8 cellular contexts compared by ENCODE assay signal in genomic region chr1:234373938-234374240, GRCh38. TPM values are rescaled to one million over a fixed set of nuclear protein-coding genes. Genes with fewer than 3 reads are reported as not detected.
DNase-seq lines count a peak whose midpoint lies in the region; ATAC-seq, FAIRE-seq and TF ChIP-seq lines count a peak whose summit lies in the region.

No MANE protein-coding gene starts in this region.

- FAIRE-seq in urothelium cell line (lab: Jason Lieb, UNC): no peak

- TF ChIP-seq POLR2A in uterus (IDR thresholded peaks at IDR 0.05): no peak

- H3K9me3 ChIP-seq in lower lobe of right lung (no peaks in the 10 kb centered on the region), uterus (no peaks in the 10 kb centered on the region)

- H3K27me3 Mint-ChIP-seq in activated CD4-positive, alpha-beta T cell treated with anti-CD3 and anti-CD28 coated beads, Interleukin-2, amount 10 ng/mL, durations not matched to agents 24 days and 14 days: peaks cover 2% of the 10 kb centered on the region
- peaks cover 22% of the 10 kb centered on the region for H3K27me3 Mint-ChIP-seq in brain

- no peak for DNase-seq in activated CD4-positive, alpha-beta T cell treated with anti-CD3 and anti-CD28 coated beads, Interleukin-2, amount 10 ng/mL, durations not matched to agents 24 days and 14 days
- DNase-seq in activated CD4-positive, alpha-beta T cell treated with anti-CD3 and anti-CD28 coated beads, Interleukin-2, amount 50 U/mL, for 48 hours: no peak
- no peak for DNase-seq in lower lobe of right lung
- DNase-seq in uterus: no peak
- DNase-seq in urothelium cell line (ENCODE audit: low spot score): no peak
- DNase-seq in DMS53 treated with DMSO at 0.1 percent for 48 hours (lab: John Stamatoyannopoulos, UW; ENCODE audit: unreplicated experiment): no peak

- H3K4me3 ChIP-seq in lower lobe of right lung: peak overlapping the region; percentile 68
- peak overlapping the region; percentile 84 to 85 for H3K4me3 ChIP-seq in uterus

- H3K9me3 Mint-ChIP-seq in activated CD4-positive, alpha-beta T cell treated with anti-CD3 and anti-CD28 coated beads, Interleukin-2, amount 10 ng/mL, durations not matched to agents 24 days and 14 days: peaks cover under 1% of the 10 kb centered on the region
- H3K9me3 Mint-ChIP-seq in brain: no peaks in the 10 kb centered on the region

- no peak for TF ChIP-seq CTCF in brain (conservative IDR thresholded peaks at IDR 0.05)
- TF ChIP-seq CTCF in lower lobe of right lung (IDR thresholded peaks at IDR 0.05): no peak
- TF ChIP-seq CTCF in uterus (IDR thresholded peaks at IDR 0.05): no peak

- ATAC-seq in HG03342 (IDR thresholded peaks at IDR 0.05; ENCODE audit: unreplicated experiment) (peak; percentile 13), lower lobe of right lung (peak; percentile 60 to 61)

- H3K4me1 Mint-ChIP-seq in activated CD4-positive, alpha-beta T cell treated with anti-CD3 and anti-CD28 coated beads, Interleukin-2, amount 10 ng/mL, durations not matched to agents 24 days and 14 days: peaks cover 42% of the 10 kb centered on the region
- H3K4me1 Mint-ChIP-seq in brain: peaks cover 57% of the 10 kb centered on the region

- H3K36me3 Mint-ChIP-seq in activated CD4-positive, alpha-beta T cell treated with anti-CD3 and anti-CD28 coated beads, Interleukin-2, amount 10 ng/mL, durations not matched to agents 24 days and 14 days (ENCODE audit: low read depth): peaks cover 44% of the 10 kb centered on the region
- H3K36me3 Mint-ChIP-seq in brain: peaks cover 41% of the 10 kb centered on the region

- H3K4me1 ChIP-seq in lower lobe of right lung (peaks cover 24% of the 10 kb centered on the region), uterus (no peaks in the 10 kb centered on the region)

- H3K4me3 Mint-ChIP-seq in activated CD4-positive, alpha-beta T cell treated with anti-CD3 and anti-CD28 coated beads, Interleukin-2, amount 10 ng/mL, durations not matched to agents 24 days and 14 days: peak overlapping the region; percentile 95
- H3K4me3 Mint-ChIP-seq in brain: peak overlapping the region; percentile 95 to 100 (median 99)

- intact Hi-C loops in activated CD4-positive, alpha-beta T cell treated with anti-CD3 and anti-CD28 coated beads, Interleukin-2, amount 10 ng/mL, durations not matched to agents 24 days and 14 days (cut with micrococcal nuclease): loop anchor here (1.0 to 5.0 kb wide), 6 partner anchors 17 to 953 kb away; partner anchors contain the start of genes ARID4B and GGPS1
- intact Hi-C loops in lower lobe of right lung (cut with DNase I): no loop called here
- intact Hi-C loops in uterus (cut with DNase I; ENCODE audit: low total_unique reads): no loop called here

- H3K36me3 ChIP-seq in lower lobe of right lung (peaks cover 29% of the 10 kb centered on the region), uterus (no peaks in the 10 kb centered on the region)

- H3K27me3 ChIP-seq in lower lobe of right lung (ENCODE audit: low read depth) (no peaks in the 10 kb centered on the region), uterus (no peaks in the 10 kb centered on the region)

- H3K27ac ChIP-seq in lower lobe of right lung: peak overlapping the region; percentile 97
- H3K27ac ChIP-seq in uterus: peak overlapping the region; percentile 91 to 93

- peak overlapping the region; percentile 100 for H3K27ac Mint-ChIP-seq in activated CD4-positive, alpha-beta T cell treated with anti-CD3 and anti-CD28 coated beads, Interleukin-2, amount 10 ng/mL, durations not matched to agents 24 days and 14 days
- H3K27ac Mint-ChIP-seq in brain: peak overlapping the region; percentile 99 to 100 (median 100)

RNA-seq across cellular contexts. Expression of gene COA6, which starts 0.6 kb away (rescaled TPM):
- total RNA-seq in activated CD4-positive, alpha-beta T cell treated with anti-CD3 and anti-CD28 coated beads, Interleukin-2, amount 10 ng/mL, durations not matched to agents 24 days and 14 days: 67.7 and 68.3 TPM in 2 replicates
- 29.4 TPM for polyA plus RNA-seq in brain (ENCODE audit: insufficient read depth, low read depth, low replicate concordance)
- total RNA-seq in lower lobe of right lung (29.7 TPM), uterus (10 to 100 TPM; 10.6 to 16.8 (median 14.6) TPM)
